ENCODE assay signal across 15 cellular contexts in genomic region chr9:101736723-101737122, GRCh38. TPM values are rescaled to one million over a fixed set of nuclear protein-coding genes. Genes with fewer than 3 reads are reported as not detected.
A peak's percentile ranks its signal among the peaks of the same experiment; 100 is the strongest.
DNase-seq lines count a peak whose midpoint lies in the region; FAIRE-seq and TF ChIP-seq lines count a peak whose summit lies in the region.
"Had no signal": no experiment of that assay in that cellular context is flagged by ENCODE, and none has a peak within 500 bp of the region (broad histone marks: within the 10 kb centered on the region; RNA-seq: fewer than 3 reads in every experiment).

No MANE protein-coding gene starts in this region.

- no peak overlapping the region for H3K4me3 ChIP-seq in ascending aorta
- H3K4me3 ChIP-seq in CD4-positive, alpha-beta memory T cell (ENCODE audit: low read length in 2 of 2): no peak overlapping the region

- peak; percentile 6 for DNase-seq in Daoy (ENCODE audit: low read depth)
- DNase-seq in ecto neural progenitor cell (ENCODE audit: low spot score): peak; percentile 63
- DNase-seq in nephron progenitor cell: peak; percentile 78
- no peak for DNase-seq in NCI-H2081 (lab: John Stamatoyannopoulos, UW)
- no peak for DNase-seq in ascending aorta (ENCODE audit: low spot score in 2 of 2)
- no peak for DNase-seq in frontal cortex (ENCODE audit: low spot score in 2 of 2)
- DNase-seq in CD4-positive, alpha-beta memory T cell: no peak
- DNase-seq: Calu3, naive B cell, NCI-H2029, RPMI8226, stomach had no signal

- H3K4me1 Mint-ChIP-seq in nephron progenitor cell: peaks cover 10% of the 10 kb centered on the region
- H3K4me1 Mint-ChIP-seq in CD4-positive, alpha-beta memory T cell: no peaks in the 10 kb centered on the region

- no peak overlapping the region for H3K27ac ChIP-seq in ascending aorta
- no peak overlapping the region for H3K27ac ChIP-seq in CD4-positive, alpha-beta memory T cell (ENCODE audit: low read depth, low read length)
- H3K27ac ChIP-seq: stomach, VCaP had no signal

- H3K27me3 Mint-ChIP-seq in nephron progenitor cell (ENCODE audit: low read depth, poor library complexity): peaks cover 95% of the 10 kb centered on the region
- H3K27me3 Mint-ChIP-seq in CD4-positive, alpha-beta memory T cell: peaks cover 37 to 41% of the 10 kb centered on the region in 2 donors

- peaks cover 6% of the 10 kb centered on the region for H3K9me3 Mint-ChIP-seq in nephron progenitor cell
- H3K9me3 Mint-ChIP-seq in CD4-positive, alpha-beta memory T cell: peaks cover 0 to 13% (median 4%) of the 10 kb centered on the region in 8 donors

- FAIRE-seq in frontal cortex (lab: Jason Lieb, UNC): no peak

- no peak for TF ChIP-seq EP300 in Ishikawa (IDR thresholded peaks at IDR 0.05; ENCODE audit: borderline replicate concordance)

- no peak overlapping the region for H3K27ac Mint-ChIP-seq in nephron progenitor cell
- H3K27ac Mint-ChIP-seq in CD4-positive, alpha-beta memory T cell: no peak overlapping the region
- H3K27ac Mint-ChIP-seq: naive B cell had no signal

- CTCF ChIA-PET in CD4-positive, alpha-beta memory T cell (lab: Charles Lee; ENCODE audit: partially characterized antibody): no interaction called here

- H3K4me3 Mint-ChIP-seq in nephron progenitor cell: peak overlapping the region; percentile 79
- no peak overlapping the region for H3K4me3 Mint-ChIP-seq in CD4-positive, alpha-beta memory T cell
- H3K4me3 Mint-ChIP-seq: naive B cell had no signal

- H3K9me3 ChIP-seq in ascending aorta: no peaks in the 10 kb centered on the region
- H3K9me3 ChIP-seq in CD4-positive, alpha-beta memory T cell (ENCODE audit: control insufficient read depth in 1 of 2, low read length in 2 of 2): no peaks in the 10 kb centered on the region
- H3K9me3 ChIP-seq: stomach had no signal

- no peaks in the 10 kb centered on the region for H3K36me3 Mint-ChIP-seq in nephron progenitor cell (ENCODE audit: low read depth)
- H3K36me3 Mint-ChIP-seq in CD4-positive, alpha-beta memory T cell: no peaks in the 10 kb centered on the region

- no peak for TF ChIP-seq RAD21 in Ishikawa (IDR thresholded peaks at IDR 0.05; ENCODE audit: low read depth)

- POLR2A ChIA-PET in CD4-positive, alpha-beta memory T cell (lab: Charles Lee; ENCODE audit: partially characterized antibody): no interaction called here

- intact Hi-C loops in ascending aorta (cut with DNase I): no loop called here
- intact Hi-C loops in CD4-positive, alpha-beta memory T cell (cut with micrococcal nuclease): no loop called here

- peaks cover 0 to 3% of the 10 kb centered on the region in 2 donors for H3K4me1 ChIP-seq in ascending aorta
- no peaks in the 10 kb centered on the region for H3K4me1 ChIP-seq in CD4-positive, alpha-beta memory T cell (ENCODE audit: insufficient read depth, low read length)

- no peaks in the 10 kb centered on the region for H3K27me3 ChIP-seq in ascending aorta
- peaks cover 21% of the 10 kb centered on the region for H3K27me3 ChIP-seq in CD4-positive, alpha-beta memory T cell (ENCODE audit: insufficient read depth, low read length)

- TF ChIP-seq CTCF in nephron progenitor cell (IDR thresholded peaks at IDR 0.05) (no peak), ascending aorta (IDR thresholded peaks at IDR 0.05) (no peak)

- no peaks in the 10 kb centered on the region for H3K36me3 ChIP-seq in ascending aorta
- no peaks in the 10 kb centered on the region for H3K36me3 ChIP-seq in CD4-positive, alpha-beta memory T cell (ENCODE audit: insufficient read depth, low read length)
- H3K36me3 ChIP-seq: stomach had no signal

TF ChIP-seq in Ishikawa, 13 proteins besides CTCF, POLR2A, EP300 and RAD21:
- TF ChIP-seq FOXM1 (IDR thresholded peaks at IDR 0.05; ENCODE audit: borderline replicate concordance, low read depth): no peak
- peak; percentile 89 for TF ChIP-seq REST (IDR thresholded peaks at IDR 0.05; ENCODE audit: low read depth)
- no peak for TF ChIP-seq TAF1 (IDR thresholded peaks at IDR 0.05; ENCODE audit: low read depth)

RNA-seq across cellular contexts. Expression of gene GRIN3A, which starts 1.7 kb away (rescaled TPM):
- not detected in 2 replicates for total RNA-seq in Daoy (2014; rRNA removed; shearing (Covaris generic))
- total RNA-seq in ascending aorta: not detected
- 9.4 TPM for total RNA-seq in frontal cortex
- under 1 TPM in 1 of 2 experiments, not detected in 1; 0.08 TPM for total RNA-seq in CD4-positive, alpha-beta memory T cell
- under 1 TPM; 0.08 to 0.12 TPM for polyA plus RNA-seq in CD4-positive, alpha-beta memory T cell
- total RNA-seq: Calu3, dermis microvascular lymphatic vessel endothelial cell had no signal
- polyA plus RNA-seq: stomach had no signal

Comparison
In these comparisons a context has a peak if more than half of its experiments do, and no peak if none do; other contexts are left out.
1. DNase-seq: peak in Daoy (single experiment), ecto neural progenitor cell (single experiment) and nephron progenitor cell (single experiment); none in NCI-H2081 (0 of 2), ascending aorta (0 of 2), frontal cortex (0 of 2) and CD4-positive, alpha-beta memory T cell (0 of 5).